1 cellular context compared by ENCODE assay signal in genomic region chr15:36479200-36479896, GRCh38.
TF ChIP-seq lines count a peak whose summit lies in the region.

No MANE protein-coding gene starts in this region.

TF ChIP-seq in IMR-90, 13 proteins besides CTCF, POLR2A, EP300 and RAD21 (continued from another document):
- TF ChIP-seq ELK1 (IDR thresholded peaks at IDR 0.05; ENCODE audit: borderline replicate concordance, low read depth, low read length) (no peak), SMC3 (IDR thresholded peaks at IDR 0.05; ENCODE audit: low read depth, low read length) (no peak), MAZ (IDR thresholded peaks at IDR 0.05; ENCODE audit: borderline replicate concordance, low read depth, low read length) (no peak), CEBPB (IDR thresholded peaks at IDR 0.05; ENCODE audit: low read depth, low read length) (peak; percentile 84)
